ENCODE assay signal across 11 cellular contexts in genomic region chr1:178345238-178345637, GRCh38.
DNase-seq lines count a peak whose midpoint lies in the region; ATAC-seq, FAIRE-seq and TF ChIP-seq lines count a peak whose summit lies in the region.
"Had no signal": no experiment of that assay in that cellular context is flagged by ENCODE, and none has a peak within 500 bp of the region (broad histone marks: within the 10 kb centered on the region; RNA-seq: fewer than 3 reads in every experiment).

No MANE protein-coding gene starts in this region.

- H3K27me3 ChIP-seq in H9 (ENCODE audit: insufficient read depth, low read length) (no peaks in the 10 kb centered on the region), breast epithelium (no peaks in the 10 kb centered on the region), keratinocyte (ENCODE audit: control insufficient read depth, extremely low read depth, insufficient read depth, low read length) (no peaks in the 10 kb centered on the region), sigmoid colon (no peaks in the 10 kb centered on the region)
- H3K27me3 ChIP-seq: BE2C had no signal

- dilution Hi-C loops in keratinocyte (cut with MboI; ENCODE audit: extremely low pct_ligation_motif_present, low sequenced_read_pairs): no loop called here

- peaks cover 4% of the 10 kb centered on the region; the same call in 1 of the 2 replicates for H3K4me1 ChIP-seq in H9 (ENCODE audit: insufficient read depth, low read length)
- H3K4me1 ChIP-seq in breast epithelium: no peaks in the 10 kb centered on the region
- peaks cover 38% of the 10 kb centered on the region for H3K4me1 ChIP-seq in keratinocyte (ENCODE audit: control insufficient read depth, extremely low read depth, insufficient read depth, low read length)
- peaks cover 0 to 56% (median 41%) of the 10 kb centered on the region in 4 donors for H3K4me1 ChIP-seq in sigmoid colon
- H3K4me1 ChIP-seq: BE2C had no signal

- no peak overlapping the region for H2BK5ac ChIP-seq in H9 (ENCODE audit: insufficient read length, low read length)

- no peak overlapping the region for H2BK20ac ChIP-seq in H9 (ENCODE audit: low read depth, low read length, poor library complexity, severe bottlenecking)

- H3K27ac ChIP-seq in H9 (ENCODE audit: insufficient read length, low read depth, low read length): peak overlapping the region; percentile 51
- peak overlapping the region; percentile 45 to 55 for H3K27ac ChIP-seq in breast epithelium
- H3K27ac ChIP-seq in keratinocyte (ENCODE audit: control insufficient read depth, insufficient read depth, low read length): peak overlapping the region; percentile 52
- H3K27ac ChIP-seq in sigmoid colon: peak overlapping the region in 3 of 4 donors; percentile 62 to 74 (median 62)

- peak overlapping the region; percentile 12 to 86 (median 71); a peak in 5 of 7 replicates for H3K27ac Mint-ChIP-seq in H9

- no peak overlapping the region for H3K18ac ChIP-seq in H9 (ENCODE audit: insufficient read length, low read depth, low read length)

- H3K56ac ChIP-seq in H9 (ENCODE audit: insufficient read length, low read depth, low read length): no peak overlapping the region

- H3K14ac ChIP-seq in H9 (ENCODE audit: insufficient read depth, low read length): no peak overlapping the region

- TF ChIP-seq POLR2A in breast epithelium (IDR thresholded peaks at IDR 0.05) (no peak), sigmoid colon (IDR thresholded peaks at IDR 0.05) (no peak), GM12891 (IDR thresholded peaks at IDR 0.05; ENCODE audit: low read depth, low read length) (no peak)

- no peaks in the 10 kb centered on the region; a peak in 1 of 5 replicates for H3K9me3 Mint-ChIP-seq in H9

- H3K9ac ChIP-seq in H9 (ENCODE audit: extremely low read depth, insufficient read length, low read length) (no peak overlapping the region), keratinocyte (ENCODE audit: control insufficient read depth, extremely low read depth, insufficient read depth, low read length) (no peak overlapping the region)

- H3K36me3 Mint-ChIP-seq in H9 (ENCODE audit: insufficient read depth in 1 of 3, low read depth in 3 of 3): peaks cover 0 to 10% (median 0%) of the 10 kb centered on the region in 3 experiments; a peak in 1 of 7 replicates

- H3K23me2 ChIP-seq in H9 (ENCODE audit: insufficient read length, low read depth, low read length, poor library complexity, severe bottlenecking): peaks cover 3% of the 10 kb centered on the region

- H3K36me3 ChIP-seq in breast epithelium (no peaks in the 10 kb centered on the region), keratinocyte (ENCODE audit: control insufficient read depth in 2 of 2, extremely low read depth in 1 of 2, insufficient read depth in 2 of 2, low read length in 2 of 2) (no peaks in the 10 kb centered on the region), sigmoid colon (no peaks in the 10 kb centered on the region)
- H3K36me3 ChIP-seq: BE2C had no signal

- H3K9me3 ChIP-seq in H9 (ENCODE audit: control insufficient read depth, low read depth, low read length) (no peaks in the 10 kb centered on the region), breast epithelium (no peaks in the 10 kb centered on the region), keratinocyte (ENCODE audit: control insufficient read depth, low read depth, low read length) (no peaks in the 10 kb centered on the region), sigmoid colon (no peaks in the 10 kb centered on the region)
- H3K9me3 ChIP-seq: BE2C had no signal

- H4K5ac ChIP-seq in H9 (ENCODE audit: insufficient read length, low read depth, low read length): no peak overlapping the region

- no peak overlapping the region for H3T11ph ChIP-seq in H9 (ENCODE audit: low read length)

- H3K4me3 Mint-ChIP-seq in H9: no peak overlapping the region

- no peak for DNase-seq in H9
- DNase-seq in breast epithelium (ENCODE audit: low spot score in 2 of 2): no peak
- no peak for DNase-seq in keratinocyte (ENCODE audit: low read depth, low spot score)
- DNase-seq in sigmoid colon: no peak
- no peak for DNase-seq in GM12891 (ENCODE audit: insufficient read length, low spot score)
- no peak for DNase-seq in NAMALWA (ENCODE audit: low spot score)
- no peak for DNase-seq in COR-L47 (lab: John Stamatoyannopoulos, UW)
- DNase-seq: BE2C had no signal

- no peak overlapping the region for H2BK120ac ChIP-seq in H9 (ENCODE audit: low read depth, low read length, poor library complexity, severe bottlenecking)

- intact Hi-C loops in breast epithelium (cut with DNase I; ENCODE audit: low total_unique reads): no loop called here
- intact Hi-C loops in sigmoid colon (cut with DNase I): no loop called here

- no peak overlapping the region for H2AK5ac ChIP-seq in H9 (ENCODE audit: insufficient read length, low read length)

- H3K79me2 ChIP-seq in H9 (ENCODE audit: insufficient read depth, low read length) (no peaks in the 10 kb centered on the region; the same call in 1 of the 2 replicates), keratinocyte (ENCODE audit: control insufficient read depth, insufficient read depth, low read length) (peaks cover 43% of the 10 kb centered on the region)

- no peak overlapping the region for H2BK12ac ChIP-seq in H9 (ENCODE audit: insufficient read length, low read depth, low read length)

- H2AFZ ChIP-seq in H9 (ENCODE audit: low read length): no peak overlapping the region
- H2AFZ ChIP-seq in keratinocyte (ENCODE audit: control insufficient read depth, low read length): no peak overlapping the region

- TF ChIP-seq EP300 in sigmoid colon (IDR thresholded peaks at IDR 0.05): no peak

- H3K4me1 Mint-ChIP-seq in H9: peaks cover 45 to 46% of the 10 kb centered on the region in 2 experiments

- no peak for ATAC-seq in GM21717 (IDR thresholded peaks at IDR 0.05; ENCODE audit: unreplicated experiment)

- no peaks in the 10 kb centered on the region for H3K9me1 ChIP-seq in keratinocyte (ENCODE audit: control insufficient read depth, extremely low read depth, insufficient read depth, low read length)

- FAIRE-seq in keratinocyte (lab: Jason Lieb, UNC): peak; percentile 70
- no peak for FAIRE-seq in GM12891 (lab: Jason Lieb, UNC)
- FAIRE-seq: GM12892, urothelium cell line had no signal

- H4K91ac ChIP-seq in H9 (ENCODE audit: insufficient read length, low read depth, low read length): no peak overlapping the region

- no peak overlapping the region for H4K8ac ChIP-seq in H9 (replicated peaks; ENCODE audit: insufficient read length, low read depth, low read length)

- no peak for TF ChIP-seq CTCF in H9 (conservative IDR thresholded peaks at IDR 0.05)
- no peak for TF ChIP-seq CTCF in breast epithelium (IDR thresholded peaks at IDR 0.05)
- no peak for TF ChIP-seq CTCF in keratinocyte (optimal IDR thresholded peaks at IDR 0.05 in 1 of 3, IDR thresholded peaks at IDR 0.05 in 1 of 3, conservative IDR thresholded peaks at IDR 0.05 in 1 of 3; ENCODE audit: extremely low read depth in 1 of 3, insufficient read depth in 2 of 3, low read length in 3 of 3)
- no peak for TF ChIP-seq CTCF in sigmoid colon (IDR thresholded peaks at IDR 0.05)

- no peak overlapping the region for H3K4ac ChIP-seq in H9 (ENCODE audit: low read depth, low read length)

- WGBS in H9 (ENCODE audit: extremely low coverage, insufficient read length, low lambda C conversion rate): no CpG with 5 or more reads among the region's 4 CpGs
- WGBS in sigmoid colon, 2 donors: 74 to 82% methylated on average over 4 of the region's 4 CpGs

- no peak overlapping the region for H3K23ac ChIP-seq in H9 (ENCODE audit: insufficient read length, low read depth, low read length)

- H3K4me3 ChIP-seq in breast epithelium (no peak overlapping the region), keratinocyte (ENCODE audit: control insufficient read depth in 2 of 3, extremely low read depth in 1 of 3, insufficient read depth in 2 of 3, low read depth in 1 of 3, low read length in 3 of 3) (no peak overlapping the region), sigmoid colon (no peak overlapping the region)

- no peak overlapping the region for H2BK15ac ChIP-seq in H9 (ENCODE audit: low read depth, low read length)

- no peaks in the 10 kb centered on the region for H3K27me3 Mint-ChIP-seq in H9 (ENCODE audit: low read depth)

- H4K20me1 ChIP-seq in H9 (ENCODE audit: control insufficient read depth, insufficient read depth, insufficient read length) (no peaks in the 10 kb centered on the region), keratinocyte (ENCODE audit: control insufficient read depth, extremely low read depth, insufficient read depth, low read length) (no peaks in the 10 kb centered on the region)

- H3K4me2 ChIP-seq in H9 (ENCODE audit: insufficient read depth, insufficient read length, low read length): no peak overlapping the region
- peak overlapping the region; percentile 26 for H3K4me2 ChIP-seq in keratinocyte (ENCODE audit: control insufficient read depth, extremely low read depth, insufficient read depth, low read depth, low read length)

- no peaks in the 10 kb centered on the region for H3K79me1 ChIP-seq in H9 (ENCODE audit: insufficient read depth, low read depth, low read length, poor library complexity, severe bottlenecking)

TF ChIP-seq in GM12891, 5 proteins besides CTCF, POLR2A, EP300 and RAD21:
- TF ChIP-seq POU2F2 (IDR thresholded peaks at IDR 0.05; ENCODE audit: low read depth, low read length) (no peak), SPI1 (IDR thresholded peaks at IDR 0.05; ENCODE audit: low read depth, low read length) (no peak), PAX5 (IDR thresholded peaks at IDR 0.05; ENCODE audit: insufficient read depth, low read length, severe bottlenecking) (no peak), POLR2AphosphoS5 (IDR thresholded peaks at IDR 0.05; ENCODE audit: low read depth, low read length) (no peak), TAF1 (IDR thresholded peaks at IDR 0.05; ENCODE audit: low read depth, low read length) (no peak)
TF ChIP-seq in GM12891: peak in this region for 0.
